Comparison of ENCODE assay signal across 3 cellular contexts in the genomic region with DNA sequence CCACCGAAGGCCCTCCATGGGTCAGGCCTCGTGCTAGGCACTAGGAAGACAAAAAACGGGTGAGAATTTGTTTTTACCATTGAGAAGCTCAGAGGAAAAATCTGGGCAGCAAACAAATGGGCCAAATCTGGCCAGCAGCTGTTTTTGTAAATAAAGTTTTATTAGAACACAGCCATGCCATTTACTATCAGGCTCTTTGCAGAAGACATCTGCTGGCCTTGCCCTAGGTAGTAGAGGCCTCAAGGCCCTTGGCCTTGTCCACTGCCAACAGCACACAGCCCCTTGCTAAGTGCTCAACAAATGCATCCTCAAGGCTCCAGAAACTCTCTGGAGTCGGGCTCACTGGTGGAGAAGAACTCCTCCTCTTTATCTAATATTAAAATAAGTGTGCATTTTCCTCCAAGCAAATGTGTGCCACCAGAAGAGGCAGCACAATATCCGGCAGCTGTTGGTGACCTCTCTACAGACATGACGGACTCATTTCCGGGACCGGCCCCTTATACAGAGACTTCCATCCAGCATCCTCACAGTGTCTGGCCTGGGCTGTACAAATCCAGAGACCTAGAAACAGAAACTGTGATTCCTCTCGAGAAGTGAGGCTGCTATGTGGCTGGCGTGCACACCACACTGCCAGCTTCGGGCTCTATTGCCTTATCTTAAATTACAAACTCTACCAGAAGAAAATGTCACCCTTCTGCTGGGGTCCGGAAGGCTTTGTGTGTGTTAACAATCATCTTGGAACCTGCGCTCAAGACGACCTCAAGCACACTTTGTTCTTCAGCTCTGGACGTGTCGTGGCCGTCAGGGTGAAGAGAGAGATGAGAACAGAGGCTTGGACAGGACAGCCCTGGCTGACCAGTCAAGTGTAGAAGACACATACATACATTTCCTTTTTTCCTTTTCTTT.
A peak's percentile ranks its signal among the peaks of the same experiment; 100 is the strongest.
TF ChIP-seq lines count a peak whose summit lies in the region.

No MANE protein-coding gene starts in this region.

TF ChIP-seq in SK-N-SH, 30 proteins besides CTCF, POLR2A, EP300 and RAD21 (continued from another document):
- TF ChIP-seq, protein P1, sequence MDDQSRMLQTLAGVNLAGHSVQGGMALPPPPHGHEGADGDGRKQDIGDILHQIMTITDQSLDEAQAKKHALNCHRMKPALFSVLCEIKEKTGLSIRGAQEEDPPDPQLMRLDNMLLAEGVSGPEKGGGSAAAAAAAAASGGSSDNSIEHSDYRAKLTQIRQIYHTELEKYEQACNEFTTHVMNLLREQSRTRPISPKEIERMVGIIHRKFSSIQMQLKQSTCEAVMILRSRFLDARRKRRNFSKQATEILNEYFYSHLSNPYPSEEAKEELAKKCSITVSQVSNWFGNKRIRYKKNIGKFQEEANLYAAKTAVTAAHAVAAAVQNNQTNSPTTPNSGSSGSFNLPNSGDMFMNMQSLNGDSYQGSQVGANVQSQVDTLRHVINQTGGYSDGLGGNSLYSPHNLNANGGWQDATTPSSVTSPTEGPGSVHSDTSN (IDR thresholded peaks at IDR 0.05) = no peak
- TF ChIP-seq, protein P2, sequence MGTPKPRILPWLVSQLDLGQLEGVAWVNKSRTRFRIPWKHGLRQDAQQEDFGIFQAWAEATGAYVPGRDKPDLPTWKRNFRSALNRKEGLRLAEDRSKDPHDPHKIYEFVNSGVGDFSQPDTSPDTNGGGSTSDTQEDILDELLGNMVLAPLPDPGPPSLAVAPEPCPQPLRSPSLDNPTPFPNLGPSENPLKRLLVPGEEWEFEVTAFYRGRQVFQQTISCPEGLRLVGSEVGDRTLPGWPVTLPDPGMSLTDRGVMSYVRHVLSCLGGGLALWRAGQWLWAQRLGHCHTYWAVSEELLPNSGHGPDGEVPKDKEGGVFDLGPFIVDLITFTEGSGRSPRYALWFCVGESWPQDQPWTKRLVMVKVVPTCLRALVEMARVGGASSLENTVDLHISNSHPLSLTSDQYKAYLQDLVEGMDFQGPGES (IDR thresholded peaks at IDR 0.05; ENCODE audit: low read depth, low read length) = no peak
- TF ChIP-seq YY1 (IDR thresholded peaks at IDR 0.05; ENCODE audit: low read depth) (no peak), POLR2AphosphoS5 (IDR thresholded peaks at IDR 0.05; ENCODE audit: low read depth, low read length) (no peak), NFIC (IDR thresholded peaks at IDR 0.05; ENCODE audit: borderline replicate concordance) (no peak), SIN3A (IDR thresholded peaks at IDR 0.05; ENCODE audit: borderline replicate concordance, low read depth, low read length) (no peak), TEAD4 (IDR thresholded peaks at IDR 0.05; ENCODE audit: borderline replicate concordance, insufficient read depth) (no peak)

TF ChIP-seq in SK-N-SH treated with all-trans-retinoic acid at 6 μM for 48 hours, 23 proteins besides CTCF, POLR2A, EP300 and RAD21:
- TF ChIP-seq, protein P3, sequence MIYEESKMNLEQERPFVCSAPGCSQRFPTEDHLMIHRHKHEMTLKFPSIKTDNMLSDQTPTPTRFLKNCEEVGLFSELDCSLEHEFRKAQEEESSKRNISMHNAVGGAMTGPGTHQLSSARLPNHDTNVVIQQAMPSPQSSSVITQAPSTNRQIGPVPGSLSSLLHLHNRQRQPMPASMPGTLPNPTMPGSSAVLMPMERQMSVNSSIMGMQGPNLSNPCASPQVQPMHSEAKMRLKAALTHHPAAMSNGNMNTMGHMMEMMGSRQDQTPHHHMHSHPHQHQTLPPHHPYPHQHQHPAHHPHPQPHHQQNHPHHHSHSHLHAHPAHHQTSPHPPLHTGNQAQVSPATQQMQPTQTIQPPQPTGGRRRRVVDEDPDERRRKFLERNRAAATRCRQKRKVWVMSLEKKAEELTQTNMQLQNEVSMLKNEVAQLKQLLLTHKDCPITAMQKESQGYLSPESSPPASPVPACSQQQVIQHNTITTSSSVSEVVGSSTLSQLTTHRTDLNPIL (CRISPR knock-in tag; IDR thresholded peaks at IDR 0.05; ENCODE audit: low read depth) = no peak
- no peak for TF ChIP-seq SNAI2 (CRISPR knock-in tag; IDR thresholded peaks at IDR 0.05)
- no peak for TF ChIP-seq ZNF565 (CRISPR knock-in tag; conservative IDR thresholded peaks at IDR 0.05; ENCODE audit: low read depth)
- TF ChIP-seq RARB (CRISPR knock-in tag; IDR thresholded peaks at IDR 0.05) = no peak
- no peak for TF ChIP-seq CSDC2 (CRISPR knock-in tag; IDR thresholded peaks at IDR 0.05)
- no peak for TF ChIP-seq ESRRG (CRISPR knock-in tag; IDR thresholded peaks at IDR 0.05)
- no peak for TF ChIP-seq ARNTL (CRISPR knock-in tag; IDR thresholded peaks at IDR 0.05; ENCODE audit: borderline replicate concordance, low read depth)
- TF ChIP-seq ZFP3 (CRISPR knock-in tag; IDR thresholded peaks at IDR 0.05) = no peak
- no peak for TF ChIP-seq OSR1 (CRISPR knock-in tag; IDR thresholded peaks at IDR 0.05)

TF ChIP-seq in GM12878, 131 proteins besides CTCF, POLR2A, EP300 and RAD21 (continued from another document):
- TF ChIP-seq, protein P4, sequence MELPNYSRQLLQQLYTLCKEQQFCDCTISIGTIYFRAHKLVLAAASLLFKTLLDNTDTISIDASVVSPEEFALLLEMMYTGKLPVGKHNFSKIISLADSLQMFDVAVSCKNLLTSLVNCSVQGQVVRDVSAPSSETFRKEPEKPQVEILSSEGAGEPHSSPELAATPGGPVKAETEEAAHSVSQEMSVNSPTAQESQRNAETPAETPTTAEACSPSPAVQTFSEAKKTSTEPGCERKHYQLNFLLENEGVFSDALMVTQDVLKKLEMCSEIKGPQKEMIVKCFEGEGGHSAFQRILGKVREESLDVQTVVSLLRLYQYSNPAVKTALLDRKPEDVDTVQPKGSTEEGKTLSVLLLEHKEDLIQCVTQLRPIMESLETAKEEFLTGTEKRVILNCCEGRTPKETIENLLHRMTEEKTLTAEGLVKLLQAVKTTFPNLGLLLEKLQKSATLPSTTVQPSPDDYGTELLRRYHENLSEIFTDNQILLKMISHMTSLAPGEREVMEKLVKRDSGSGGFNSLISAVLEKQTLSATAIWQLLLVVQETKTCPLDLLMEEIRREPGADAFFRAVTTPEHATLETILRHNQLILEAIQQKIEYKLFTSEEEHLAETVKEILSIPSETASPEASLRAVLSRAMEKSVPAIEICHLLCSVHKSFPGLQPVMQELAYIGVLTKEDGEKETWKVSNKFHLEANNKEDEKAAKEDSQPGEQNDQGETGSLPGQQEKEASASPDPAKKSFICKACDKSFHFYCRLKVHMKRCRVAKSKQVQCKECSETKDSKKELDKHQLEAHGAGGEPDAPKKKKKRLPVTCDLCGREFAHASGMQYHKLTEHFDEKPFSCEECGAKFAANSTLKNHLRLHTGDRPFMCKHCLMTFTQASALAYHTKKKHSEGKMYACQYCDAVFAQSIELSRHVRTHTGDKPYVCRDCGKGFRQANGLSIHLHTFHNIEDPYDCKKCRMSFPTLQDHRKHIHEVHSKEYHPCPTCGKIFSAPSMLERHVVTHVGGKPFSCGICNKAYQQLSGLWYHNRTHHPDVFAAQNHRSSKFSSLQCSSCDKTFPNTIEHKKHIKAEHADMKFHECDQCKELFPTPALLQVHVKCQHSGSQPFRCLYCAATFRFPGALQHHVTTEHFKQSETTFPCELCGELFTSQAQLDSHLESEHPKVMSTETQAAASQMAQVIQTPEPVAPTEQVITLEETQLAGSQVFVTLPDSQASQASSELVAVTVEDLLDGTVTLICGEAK (IDR thresholded peaks at IDR 0.05; ENCODE audit: borderline replicate concordance) = peak; percentile 89
- TF ChIP-seq, protein P5, sequence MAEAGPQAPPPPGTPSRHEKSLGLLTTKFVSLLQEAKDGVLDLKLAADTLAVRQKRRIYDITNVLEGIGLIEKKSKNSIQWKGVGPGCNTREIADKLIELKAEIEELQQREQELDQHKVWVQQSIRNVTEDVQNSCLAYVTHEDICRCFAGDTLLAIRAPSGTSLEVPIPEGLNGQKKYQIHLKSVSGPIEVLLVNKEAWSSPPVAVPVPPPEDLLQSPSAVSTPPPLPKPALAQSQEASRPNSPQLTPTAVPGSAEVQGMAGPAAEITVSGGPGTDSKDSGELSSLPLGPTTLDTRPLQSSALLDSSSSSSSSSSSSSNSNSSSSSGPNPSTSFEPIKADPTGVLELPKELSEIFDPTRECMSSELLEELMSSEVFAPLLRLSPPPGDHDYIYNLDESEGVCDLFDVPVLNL (IDR thresholded peaks at IDR 0.05; ENCODE audit: low read depth, low read length) = no peak
- TF ChIP-seq, protein P6, sequence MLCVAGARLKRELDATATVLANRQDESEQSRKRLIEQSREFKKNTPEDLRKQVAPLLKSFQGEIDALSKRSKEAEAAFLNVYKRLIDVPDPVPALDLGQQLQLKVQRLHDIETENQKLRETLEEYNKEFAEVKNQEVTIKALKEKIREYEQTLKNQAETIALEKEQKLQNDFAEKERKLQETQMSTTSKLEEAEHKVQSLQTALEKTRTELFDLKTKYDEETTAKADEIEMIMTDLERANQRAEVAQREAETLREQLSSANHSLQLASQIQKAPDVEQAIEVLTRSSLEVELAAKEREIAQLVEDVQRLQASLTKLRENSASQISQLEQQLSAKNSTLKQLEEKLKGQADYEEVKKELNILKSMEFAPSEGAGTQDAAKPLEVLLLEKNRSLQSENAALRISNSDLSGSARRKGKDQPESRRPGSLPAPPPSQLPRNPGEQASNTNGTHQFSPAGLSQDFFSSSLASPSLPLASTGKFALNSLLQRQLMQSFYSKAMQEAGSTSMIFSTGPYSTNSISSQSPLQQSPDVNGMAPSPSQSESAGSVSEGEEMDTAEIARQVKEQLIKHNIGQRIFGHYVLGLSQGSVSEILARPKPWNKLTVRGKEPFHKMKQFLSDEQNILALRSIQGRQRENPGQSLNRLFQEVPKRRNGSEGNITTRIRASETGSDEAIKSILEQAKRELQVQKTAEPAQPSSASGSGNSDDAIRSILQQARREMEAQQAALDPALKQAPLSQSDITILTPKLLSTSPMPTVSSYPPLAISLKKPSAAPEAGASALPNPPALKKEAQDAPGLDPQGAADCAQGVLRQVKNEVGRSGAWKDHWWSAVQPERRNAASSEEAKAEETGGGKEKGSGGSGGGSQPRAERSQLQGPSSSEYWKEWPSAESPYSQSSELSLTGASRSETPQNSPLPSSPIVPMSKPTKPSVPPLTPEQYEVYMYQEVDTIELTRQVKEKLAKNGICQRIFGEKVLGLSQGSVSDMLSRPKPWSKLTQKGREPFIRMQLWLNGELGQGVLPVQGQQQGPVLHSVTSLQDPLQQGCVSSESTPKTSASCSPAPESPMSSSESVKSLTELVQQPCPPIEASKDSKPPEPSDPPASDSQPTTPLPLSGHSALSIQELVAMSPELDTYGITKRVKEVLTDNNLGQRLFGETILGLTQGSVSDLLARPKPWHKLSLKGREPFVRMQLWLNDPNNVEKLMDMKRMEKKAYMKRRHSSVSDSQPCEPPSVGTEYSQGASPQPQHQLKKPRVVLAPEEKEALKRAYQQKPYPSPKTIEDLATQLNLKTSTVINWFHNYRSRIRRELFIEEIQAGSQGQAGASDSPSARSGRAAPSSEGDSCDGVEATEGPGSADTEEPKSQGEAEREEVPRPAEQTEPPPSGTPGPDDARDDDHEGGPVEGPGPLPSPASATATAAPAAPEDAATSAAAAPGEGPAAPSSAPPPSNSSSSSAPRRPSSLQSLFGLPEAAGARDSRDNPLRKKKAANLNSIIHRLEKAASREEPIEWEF (IDR thresholded peaks at IDR 0.05; ENCODE audit: insufficient replicate concordance, low read depth, low read length) = no peak
- no peak for TF ChIP-seq ZBED1 (IDR thresholded peaks at IDR 0.05; ENCODE audit: borderline replicate concordance)
- TF ChIP-seq ESRRA (IDR thresholded peaks at IDR 0.05; ENCODE audit: low read length) = no peak
- TF ChIP-seq ETV6 (conservative IDR thresholded peaks at IDR 0.05 in 1 of 2, IDR thresholded peaks at IDR 0.05 in 1 of 2; ENCODE audit: borderline replicate concordance in 1 of 2, low read depth in 1 of 2) = no peak
- TF ChIP-seq NR2F1 (conservative IDR thresholded peaks at IDR 0.05) = no peak
